ENCODE assay signal across 8 cellular contexts in the genomic region with DNA sequence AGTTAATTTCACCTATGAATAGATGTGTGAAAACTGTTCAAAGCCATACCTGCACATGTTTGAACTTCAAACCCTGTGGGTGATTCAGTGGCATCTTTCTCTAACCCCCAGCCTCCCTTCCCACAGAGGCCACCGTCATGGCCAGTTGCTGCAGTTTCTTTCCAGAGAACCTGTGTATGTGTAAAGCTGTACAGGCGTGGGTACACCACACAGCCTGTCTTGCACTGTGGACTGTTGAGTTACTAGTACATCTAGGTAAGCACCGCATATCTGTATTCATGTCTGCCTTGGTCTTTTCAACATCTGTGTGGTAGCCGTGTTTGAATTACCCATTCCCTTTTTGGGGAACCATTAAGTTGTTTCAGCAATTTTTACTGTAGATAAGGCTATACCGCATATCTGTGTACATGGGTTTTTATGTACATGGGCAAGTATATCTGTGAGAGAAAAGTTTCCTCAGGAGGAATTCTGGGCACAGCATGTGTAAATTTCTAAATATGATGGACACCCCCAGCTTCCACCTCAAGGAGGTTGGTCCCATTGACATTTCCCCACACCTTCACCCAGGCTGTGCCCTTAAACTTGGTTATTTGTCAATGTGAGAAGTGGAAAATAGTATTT. TPM values are rescaled to one million over a fixed set of nuclear protein-coding genes. Genes with fewer than 3 reads are reported as not detected.
A peak's percentile ranks its signal among the peaks of the same experiment; 100 is the strongest.
DNase-seq lines count a peak whose midpoint lies in the region; ATAC-seq and TF ChIP-seq lines count a peak whose summit lies in the region.

No MANE protein-coding gene starts in this region.

- no peaks in the 10 kb centered on the region for H3K9me3 Mint-ChIP-seq in neural progenitor cell

- H3K27ac ChIP-seq in BLaER1 treated with 17β-estradiol and CSF1 and Interleukin-3, amounts not matched to agents 10 nM and 100 nM = peak overlapping the region in 6 of 11 experiments; percentile 27 to 55 (median 33); a peak in 11 of 22 replicates
- H3K27ac ChIP-seq in Peyer's patch = peak overlapping the region in 3 of 4 donors; percentile 12 to 48 (median 13)
- H3K27ac ChIP-seq in neural progenitor cell = no peak overlapping the region

- peaks cover 7% of the 10 kb centered on the region for H3K27me3 Mint-ChIP-seq in neural progenitor cell (ENCODE audit: insufficient read depth, low read depth)

- H3K9me3 ChIP-seq in BLaER1 treated with 17β-estradiol and CSF1 and Interleukin-3, amounts not matched to agents 10 nM and 100 nM (replicated peaks in 1 of 11) = no peaks in the 10 kb centered on the region
- H3K9me3 ChIP-seq in Peyer's patch (no peaks in the 10 kb centered on the region), neural progenitor cell (ENCODE audit: low read depth) (no peaks in the 10 kb centered on the region)

- H3K4me2 ChIP-seq in BLaER1 treated with 17β-estradiol and CSF1 and Interleukin-3, amounts not matched to agents 10 nM and 100 nM = peak overlapping the region in 4 of 11 experiments; percentile 24 to 93 (median 62); a peak in 8 of 22 replicates
- no peak overlapping the region for H3K4me2 ChIP-seq in neural progenitor cell

- peaks cover 3% of the 10 kb centered on the region for H3K4me1 Mint-ChIP-seq in neural progenitor cell

- no peak overlapping the region for H3K27ac Mint-ChIP-seq in neural progenitor cell

- H3K4me3 Mint-ChIP-seq in neural progenitor cell = no peak overlapping the region

- no peaks in the 10 kb centered on the region for H3F3A ChIP-seq in neural progenitor cell (ENCODE audit: low read depth)

- H3K4me3 ChIP-seq in BLaER1 treated with 17β-estradiol and CSF1 and Interleukin-3, amounts not matched to agents 10 nM and 100 nM = no peak overlapping the region; a peak in 1 of 20 replicates
- no peak overlapping the region for H3K4me3 ChIP-seq in Peyer's patch
- H3K4me3 ChIP-seq in epithelial cell of proximal tubule (ENCODE audit: low read depth, low read length) = peak overlapping the region; percentile 12
- H3K4me3 ChIP-seq in neural progenitor cell = no peak overlapping the region

- no peaks in the 10 kb centered on the region for H3K27me3 ChIP-seq in BLaER1 treated with 17β-estradiol and CSF1 and Interleukin-3, amounts not matched to agents 10 nM and 100 nM
- no peaks in the 10 kb centered on the region for H3K27me3 ChIP-seq in Peyer's patch
- no peaks in the 10 kb centered on the region for H3K27me3 ChIP-seq in neural progenitor cell

- H3K4me1 ChIP-seq in BLaER1 treated with 17β-estradiol and CSF1 and Interleukin-3, amounts not matched to agents 10 nM and 100 nM = peaks cover 59 to 97% (median 76%) of the 10 kb centered on the region in 10 experiments
- H3K4me1 ChIP-seq in Peyer's patch (peaks cover 0 to 33% (median 12%) of the 10 kb centered on the region in 4 donors), neural progenitor cell (no peaks in the 10 kb centered on the region)

- no peaks in the 10 kb centered on the region for H3K79me2 ChIP-seq in neural progenitor cell (ENCODE audit: low read depth)

- TF ChIP-seq POLR2A in Peyer's patch (IDR thresholded peaks at IDR 0.05) = no peak

- H3K9ac ChIP-seq in BLaER1 treated with 17β-estradiol and CSF1 and Interleukin-3, amounts not matched to agents 10 nM and 100 nM = peak overlapping the region in 5 of 11 experiments; percentile 6 to 72 (median 37); a peak in 4 of 22 replicates
- H3K9ac ChIP-seq in neural progenitor cell = peak overlapping the region; percentile 18

- DNase-seq in Peyer's patch (peak in 2 of 3 donors; percentile 11 to 47), epithelial cell of proximal tubule (ENCODE audit: low read depth) (no peak), neural progenitor cell (ENCODE audit: low spot score) (no peak), NOMO-1 treated with dmso at 0.1 percent for 144 hours (lab: John Stamatoyannopoulos, UW; ENCODE audit: unreplicated experiment) (no peak), kidney glomerular epithelial cell (lab: John Stamatoyannopoulos, UW) (no peak)

- no peak overlapping the region for H2AFZ ChIP-seq in neural progenitor cell (replicated peaks)

- ATAC-seq in GM18907 (IDR thresholded peaks at IDR 0.05; ENCODE audit: unreplicated experiment) (no peak), GM18511 (IDR thresholded peaks at IDR 0.05; ENCODE audit: unreplicated experiment) (no peak)

- H3K36me3 Mint-ChIP-seq in neural progenitor cell = peaks cover 3% of the 10 kb centered on the region

- peaks cover 41 to 98% (median 48%) of the 10 kb centered on the region in 11 experiments for H3K36me3 ChIP-seq in BLaER1 treated with 17β-estradiol and CSF1 and Interleukin-3, amounts not matched to agents 10 nM and 100 nM
- H3K36me3 ChIP-seq in Peyer's patch (peaks cover 0 to 53% (median 0%) of the 10 kb centered on the region in 3 donors), neural progenitor cell (no peaks in the 10 kb centered on the region)

- TF ChIP-seq CTCF in Peyer's patch (IDR thresholded peaks at IDR 0.05) (no peak), epithelial cell of proximal tubule (conservative IDR thresholded peaks at IDR 0.05; ENCODE audit: low read depth, low read length) (no peak), neural progenitor cell (IDR thresholded peaks at IDR 0.05) (no peak)

- H4K20me1 ChIP-seq in BLaER1 treated with 17β-estradiol and CSF1 and Interleukin-3, amounts not matched to agents 10 nM and 100 nM = peaks cover 12 to 100% (median 81%) of the 10 kb centered on the region in 11 experiments
- H4K20me1 ChIP-seq in neural progenitor cell (ENCODE audit: low read depth) = no peaks in the 10 kb centered on the region

RNA-seq across cellular contexts. Expression of a gene that starts 13.9 kb away (rescaled TPM):
- 1,000 to 10,000 TPM in 2 of 4 donors, 100 to 1,000 TPM in 2; 705 to 1,411 (median 1,064) TPM for total RNA-seq in Peyer's patch
- total RNA-seq in epithelial cell of proximal tubule = 6.4 and 27.0 TPM in 2 replicates
- 2.8 and 4.0 TPM in 2 replicates for total RNA-seq in neural progenitor cell (ENCODE audit: low replicate concordance)

RNA-seq across cellular contexts. Expression of a gene that starts 50.1 kb away (rescaled TPM):
- total RNA-seq in Peyer's patch (100 to 1,000 TPM in 2 of 4 donors, 10 to 100 TPM in 2; 51.2 to 115 (median 102) TPM), epithelial cell of proximal tubule (43.5 and 49.5 TPM in 2 replicates), neural progenitor cell (ENCODE audit: low replicate concordance) (5.8 and 28.3 TPM in 2 replicates)

RNA-seq across cellular contexts. Expression of a gene that starts 54.1 kb away (rescaled TPM):
- total RNA-seq in Peyer's patch = 10 to 100 TPM; 23.3 to 50.6 (median 40.2) TPM
- total RNA-seq in epithelial cell of proximal tubule = 0.29 and 1.2 TPM in 2 replicates
- 0.47 and 1.2 TPM in 2 replicates for total RNA-seq in neural progenitor cell (ENCODE audit: low replicate concordance)

Comparison
In these comparisons a context has a peak if more than half of its experiments do, and no peak if none do; other contexts are left out.
1. DNase-seq: peak in Peyer's patch (2 of 3); none in epithelial cell of proximal tubule (single experiment), neural progenitor cell (single experiment), NOMO-1 treated with dmso at 0.1 percent for 144 hours (single experiment) and kidney glomerular epithelial cell (single experiment).
2. RNA of a gene that starts 13.9 kb away (total RNA-seq): 705 to 1,411 TPM in Peyer's patch; 6.4 to 27.0 TPM in epithelial cell of proximal tubule and 2.8 to 4.0 TPM in neural progenitor cell; every median in the first group is over 10 times any median in the second.
3. RNA of a gene that starts 54.1 kb away (total RNA-seq): 23.3 to 50.6 TPM in Peyer's patch; 0.47 to 1.2 TPM in neural progenitor cell and 0.29 to 1.2 TPM in epithelial cell of proximal tubule; every median in the first group is over 10 times any median in the second.